In the genomic region with DNA sequence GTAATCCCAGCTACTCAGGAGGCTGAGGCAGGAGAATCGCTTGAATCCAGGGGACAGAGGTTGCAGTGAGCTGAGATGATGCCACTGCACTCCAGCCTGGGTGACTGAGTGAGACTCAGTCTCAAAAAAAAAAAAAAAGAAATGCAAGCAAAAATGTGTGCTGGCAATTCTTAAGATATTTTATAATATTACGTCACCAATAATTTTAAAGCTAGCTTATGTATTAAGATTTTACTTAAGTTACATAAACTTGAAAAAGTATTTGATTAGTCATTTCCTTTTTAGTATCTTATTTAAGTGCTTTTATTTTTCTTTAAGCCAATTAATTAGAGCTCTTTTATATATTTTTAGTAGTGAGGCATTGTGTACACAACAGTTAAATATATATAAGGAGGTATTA, we compare ENCODE assay signal across 6 cellular contexts. TPM values are rescaled to one million over a fixed set of nuclear protein-coding genes. Genes with fewer than 3 reads are reported as not detected.
"Had no signal": no experiment of that assay in that cellular context is flagged by ENCODE, and none has a peak within 500 bp of the region (broad histone marks: within the 10 kb centered on the region; RNA-seq: fewer than 3 reads in every experiment).

No MANE protein-coding gene starts in this region.

RNA-seq across cellular contexts. Expression of a gene that starts 48.5 kb away (rescaled TPM):
- total RNA-seq: activated naive CD4-positive, alpha-beta T cell treated with anti-CD3 and anti-CD28 coated beads, Interleukin-2, amount 50 U/mL, for 72 hours; activated naive CD8-positive, alpha-beta T cell treated with anti-CD3 and anti-CD28 coated beads, Interleukin-2, amount 10 ng/mL, durations not matched to agents 7 days and 5 days; activated T-helper 1 cell treated with anti-CD3 and anti-CD28 coated beads, Interleukin-12 subunit alpha, Interleukin-12 subunit beta, Interleukin-2, Interleukin-4 antibody, amounts not matched to agents 30 ng/mL and 10 ng/mL and 1 ng/mL, durations not matched to agents 14 hours and 24 hours and 36 hours; ascending aorta; bronchial epithelial cell; chondrocyte had no signal
